Comparison of ENCODE assay signal across 1 cellular context in genomic region chr16:85197611-85198566, GRCh38.
TF ChIP-seq lines count a peak whose summit lies in the region.

No MANE protein-coding gene starts in this region.

TF ChIP-seq in IMR-90, 13 proteins besides CTCF, POLR2A, EP300 and RAD21 (continued from another document):
- TF ChIP-seq, protein P1, sequence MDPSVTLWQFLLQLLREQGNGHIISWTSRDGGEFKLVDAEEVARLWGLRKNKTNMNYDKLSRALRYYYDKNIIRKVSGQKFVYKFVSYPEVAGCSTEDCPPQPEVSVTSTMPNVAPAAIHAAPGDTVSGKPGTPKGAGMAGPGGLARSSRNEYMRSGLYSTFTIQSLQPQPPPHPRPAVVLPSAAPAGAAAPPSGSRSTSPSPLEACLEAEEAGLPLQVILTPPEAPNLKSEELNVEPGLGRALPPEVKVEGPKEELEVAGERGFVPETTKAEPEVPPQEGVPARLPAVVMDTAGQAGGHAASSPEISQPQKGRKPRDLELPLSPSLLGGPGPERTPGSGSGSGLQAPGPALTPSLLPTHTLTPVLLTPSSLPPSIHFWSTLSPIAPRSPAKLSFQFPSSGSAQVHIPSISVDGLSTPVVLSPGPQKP (IDR thresholded peaks at IDR 0.05; ENCODE audit: borderline replicate concordance, low read depth, low read length), result no peak
